21 cellular contexts compared by ENCODE assay signal in the genomic region with DNA sequence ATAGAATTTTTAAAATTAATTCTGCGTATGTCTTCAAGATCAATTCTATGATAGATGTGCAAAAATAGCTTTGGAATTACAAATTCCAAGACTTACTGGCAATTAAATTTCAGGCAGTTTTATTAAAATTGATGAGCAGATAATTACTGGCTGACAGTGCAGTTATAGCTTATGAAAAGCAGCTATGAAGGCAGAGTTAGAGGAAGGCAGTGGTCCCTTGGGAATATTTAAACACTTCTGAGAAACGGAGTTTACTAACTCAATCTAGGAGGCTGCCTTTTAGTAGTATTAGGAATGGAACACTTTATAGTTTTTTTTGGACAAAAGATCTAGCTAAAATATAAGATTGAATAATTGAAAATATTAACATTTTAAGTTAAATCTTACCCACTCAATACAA.
"Had no signal": no experiment of that assay in that cellular context is flagged by ENCODE, and none has a peak within 500 bp of the region (broad histone marks: within the 10 kb centered on the region; RNA-seq: fewer than 3 reads in every experiment).

No MANE protein-coding gene starts in this region.

- FAIRE-seq: HepG2 had no signal

- H3K27ac Mint-ChIP-seq: T-helper 17 cell had no signal

- H3K27me3 ChIP-seq: MG63 had no signal

- H3K36me3 ChIP-seq: MG63 had no signal

- H3K4me3 ChIP-seq: MG63 had no signal

- ATAC-seq: HepG2, Panc1, PC-3, SK-N-SH treated with all-trans-retinoic acid at 6 μM for 48 hours, T-helper 17 cell had no signal

- H3K27ac ChIP-seq: RWPE1 had no signal

- H3K9me3 ChIP-seq: MG63 had no signal

- DNase-seq: IMR-90, Karpas-422, KG1, MG63, NCI-H1092 treated with DMSO at 0.1 percent for 48 hours, NCI-H1436, NCI-H187, NCI-H2029, NCI-H2081 treated with DMSO at 0.1 percent for 48 hours, NCI-H2227 treated with DMSO at 0.1 percent for 48 hours, NCI-H524, NCI-H526 treated with DMSO at 0.1 percent for 48 hours, NCI-H774, PC-3, SHP77, T-helper 1 cell, T-helper 17 cell had no signal

- H3K27me3 Mint-ChIP-seq: T-helper 17 cell had no signal

- H3K4me1 Mint-ChIP-seq: T-helper 17 cell had no signal

- H3K4me3 Mint-ChIP-seq: T-helper 17 cell had no signal
